In genomic region chr20:34955232-34956040, GRCh38 we compare ENCODE assay signal across 8 cellular contexts.
A peak's percentile ranks its signal among the peaks of the same experiment; 100 is the strongest.
DNase-seq lines count a peak whose midpoint lies in the region; ATAC-seq lines count a peak whose summit lies in the region.

TSS of gene GSS (minus strand) at chr20:34955806. CDS start at chr20:34951852, 3,954 bp downstream.
TSS of gene MYH7B (plus strand) at chr20:34955868. CDS start at chr20:34978006, 22,138 bp downstream.

- H3K9me3 Mint-ChIP-seq in central memory CD8-positive, alpha-beta T cell: no peaks in the 10 kb centered on the region

- DNase-seq in AG20443 (ENCODE audit: low spot score) (peak; percentile 99), NCI-H345 (lab: John Stamatoyannopoulos, UW) (peak; percentile 97), iris pigment epithelial cell (ENCODE audit: low read depth) (peak; percentile 94)
- peak; percentile 91 for DNase-seq in activated CD4-positive, CD25-positive, alpha-beta regulatory T cell treated with anti-CD3 and anti-CD28 coated beads, Interleukin-2, amount 50 U/mL, for 16 hours (ENCODE audit: low read depth, low spot score)
- peak; percentile 93 to 98 for DNase-seq in central memory CD8-positive, alpha-beta T cell (ENCODE audit: low spot score in 2 of 2)
- peak; percentile 94 to 99 for DNase-seq in stimulated activated CD4-positive, alpha-beta T cell treated with anti-CD3 and anti-CD28 coated beads, Interleukin-12 subunit alpha, Interleukin-12 subunit beta, amount 100 ng/mL, for 24 hours (ENCODE audit: low read depth in 2 of 2)

- peaks cover 9% of the 10 kb centered on the region for H3K36me3 Mint-ChIP-seq in central memory CD8-positive, alpha-beta T cell (ENCODE audit: insufficient read depth)

- peak within 1 kb of the TSS; percentile 93 for H3K27ac Mint-ChIP-seq in central memory CD8-positive, alpha-beta T cell (ENCODE audit: low read depth)

- H3K27me3 Mint-ChIP-seq in central memory CD8-positive, alpha-beta T cell: no peaks in the 10 kb centered on the region

- peak within 1 kb of the TSS; percentile 95 for H3K4me3 Mint-ChIP-seq in central memory CD8-positive, alpha-beta T cell

- peaks cover 18% of the 10 kb centered on the region for H3K4me1 Mint-ChIP-seq in central memory CD8-positive, alpha-beta T cell

- ATAC-seq in GM19023 (IDR thresholded peaks at IDR 0.05; ENCODE audit: unreplicated experiment) (peak; percentile 91), HG03280 (IDR thresholded peaks at IDR 0.05; ENCODE audit: unreplicated experiment) (peak; percentile 87)
- ATAC-seq in central memory CD8-positive, alpha-beta T cell (replicated peaks; ENCODE audit: extremely low read depth, poor library complexity, severe bottlenecking): peak; percentile 93

Comparison
In these comparisons a context has a peak if more than half of its experiments do, and no peak if none do; other contexts are left out.
1. Peak in every context shown above with its lines: DNase-seq and ATAC-seq.